Comparison of ENCODE assay signal across 20 cellular contexts in genomic region chr4:119731778-119732177, GRCh38.
DNase-seq lines count a peak whose midpoint lies in the region; ATAC-seq and TF ChIP-seq lines count a peak whose summit lies in the region.
"Had no signal": no experiment of that assay in that cellular context is flagged by ENCODE, and none has a peak within 500 bp of the region (broad histone marks: within the 10 kb centered on the region; RNA-seq: fewer than 3 reads in every experiment).

No MANE protein-coding gene starts in this region.

- H3K27me3 ChIP-seq in Panc1 (ENCODE audit: control insufficient read depth, insufficient read depth, low read length) = no peaks in the 10 kb centered on the region
- no peaks in the 10 kb centered on the region for H3K27me3 ChIP-seq in endodermal cell (ENCODE audit: control insufficient read depth, insufficient read depth, low read length, poor library complexity, severe bottlenecking)
- H3K27me3 ChIP-seq in thoracic aorta (replicated peaks; ENCODE audit: insufficient read depth) = no peaks in the 10 kb centered on the region
- no peaks in the 10 kb centered on the region for H3K27me3 ChIP-seq in ovary
- H3K27me3 ChIP-seq: Peyer's patch had no signal

- no peak overlapping the region for H3K4me3 Mint-ChIP-seq in endodermal cell
- H3K4me3 Mint-ChIP-seq in mesothelial cell of epicardium = no peak overlapping the region
- H3K4me3 Mint-ChIP-seq: CD4-positive, CD25-positive, alpha-beta regulatory T cell; IgD-negative memory B cell had no signal

- H3K4me3 ChIP-seq in Panc1 (ENCODE audit: low read depth in 2 of 2, low read length in 2 of 2) (no peak overlapping the region), endodermal cell (ENCODE audit: low read length) (no peak overlapping the region), thoracic aorta (no peak overlapping the region), ovary (no peak overlapping the region)
- H3K4me3 ChIP-seq: A549, HAP-1, Peyer's patch had no signal

- H3K27ac Mint-ChIP-seq in endodermal cell = peak overlapping the region; percentile 15
- peak overlapping the region; percentile 23 for H3K27ac Mint-ChIP-seq in mesothelial cell of epicardium
- H3K27ac Mint-ChIP-seq: CD4-positive, CD25-positive, alpha-beta regulatory T cell; IgD-negative memory B cell had no signal

- no peak overlapping the region for H3K9ac ChIP-seq in endodermal cell (ENCODE audit: extremely low read depth, low read length, poor library complexity, severe bottlenecking)

- H3K27ac ChIP-seq in Panc1 (ENCODE audit: low read length) = peak overlapping the region; percentile 98
- H3K27ac ChIP-seq in endodermal cell (ENCODE audit: low read depth, low read length) = no peak overlapping the region
- peak overlapping the region; percentile 43 to 93 for H3K27ac ChIP-seq in thoracic aorta
- no peak overlapping the region for H3K27ac ChIP-seq in ovary
- H3K27ac ChIP-seq: A549, Peyer's patch had no signal

- peaks cover 11% of the 10 kb centered on the region for H3K9me3 Mint-ChIP-seq in endodermal cell
- H3K9me3 Mint-ChIP-seq in mesothelial cell of epicardium = peaks cover 16% of the 10 kb centered on the region
- H3K9me3 Mint-ChIP-seq: IgD-negative memory B cell had no signal

- TF ChIP-seq EP300 in ovary (IDR thresholded peaks at IDR 0.05) = no peak

- in situ Hi-C loops in Panc1 (cut with HindIII; ENCODE audit: low pct_unique_long_range_greater_than_20kb, low sequenced_read_pairs) = no loop called here

- H3K36me3 ChIP-seq in Panc1 (ENCODE audit: control insufficient read depth, insufficient read depth, low read length) (no peaks in the 10 kb centered on the region), endodermal cell (ENCODE audit: control insufficient read depth, insufficient read depth, low read length) (no peaks in the 10 kb centered on the region), thoracic aorta (no peaks in the 10 kb centered on the region), ovary (no peaks in the 10 kb centered on the region)
- H3K36me3 ChIP-seq: HAP-1, Peyer's patch had no signal

- H3K36me3 Mint-ChIP-seq in endodermal cell (ENCODE audit: low read depth) (peaks cover 3% of the 10 kb centered on the region), mesothelial cell of epicardium (peaks cover 3% of the 10 kb centered on the region)
- H3K36me3 Mint-ChIP-seq: CD4-positive, CD25-positive, alpha-beta regulatory T cell; IgD-negative memory B cell had no signal

- CTCF ChIA-PET in Panc1 (lab: Charles Lee) = no interaction called here

- H3K27me3 Mint-ChIP-seq in endodermal cell (ENCODE audit: insufficient read depth) = no peaks in the 10 kb centered on the region
- no peaks in the 10 kb centered on the region for H3K27me3 Mint-ChIP-seq in mesothelial cell of epicardium (ENCODE audit: low read depth)
- H3K27me3 Mint-ChIP-seq: IgD-negative memory B cell had no signal

- intact Hi-C loops in Panc1 (cut with micrococcal nuclease; ENCODE audit: unreplicated experiment) = loop anchor here (2.0 kb wide), 1 partner anchor 103 kb away; the partner anchor contains the start of gene PDE5A
- intact Hi-C loops in ovary (cut with DNase I) = no loop called here

- no peak for ATAC-seq in Panc1
- ATAC-seq in thoracic aorta (ENCODE audit: insufficient number of reproducible peaks, low FRiP score, low read depth) = no peak
- ATAC-seq in GM19035 (IDR thresholded peaks at IDR 0.05; ENCODE audit: unreplicated experiment) = no peak
- ATAC-seq: A549 had no signal

- BruUV-seq in Panc1 (replicated peaks; lab: Mats Ljungman, UMichigan) = no TSS peak

- TF ChIP-seq POLR2A in ovary (IDR thresholded peaks at IDR 0.05) = no peak

- POLR2A ChIA-PET in Panc1 (lab: Charles Lee) = no interaction called here

- WGBS in endodermal cell (ENCODE audit: insufficient coverage in 1 of 2, insufficient read length in 1 of 2), 2 experiments = 89 to 95% methylated on average over 2 to 5 of the region's 5 CpGs
- 71 to 79% (median 77%) methylated on average over 5 of the region's 5 CpGs for WGBS in ovary, 3 donors

- H3K4me1 Mint-ChIP-seq in endodermal cell (peaks cover 11% of the 10 kb centered on the region), mesothelial cell of epicardium (peaks cover 58% of the 10 kb centered on the region)
- H3K4me1 Mint-ChIP-seq: CD4-positive, CD25-positive, alpha-beta regulatory T cell had no signal

- H3K4me1 ChIP-seq in Panc1 (ENCODE audit: control insufficient read depth, insufficient read depth, low read length) (peaks cover 32% of the 10 kb centered on the region), endodermal cell (ENCODE audit: control insufficient read depth, insufficient read depth, low read length) (peaks cover 11% of the 10 kb centered on the region), thoracic aorta (ENCODE audit: control insufficient read depth in 1 of 2, low read depth in 2 of 2) (peaks cover 32 to 91% of the 10 kb centered on the region in 2 donors), ovary (ENCODE audit: insufficient read depth) (peaks cover 6% of the 10 kb centered on the region)
- H3K4me1 ChIP-seq: HAP-1 had no signal

- TF ChIP-seq CTCF in Panc1 (IDR thresholded peaks at IDR 0.05) = no peak
- TF ChIP-seq CTCF in endodermal cell (conservative IDR thresholded peaks at IDR 0.05) = no peak
- TF ChIP-seq CTCF in mesothelial cell of epicardium (IDR thresholded peaks at IDR 0.05; ENCODE audit: unreplicated experiment) = no peak
- no peak for TF ChIP-seq CTCF in thoracic aorta (IDR thresholded peaks at IDR 0.05)
- TF ChIP-seq CTCF in ovary (IDR thresholded peaks at IDR 0.05) = no peak

- DNase-seq in Panc1 (ENCODE audit: low read depth, low spot score) (no peak), endodermal cell (no peak), mesothelial cell of epicardium (ENCODE audit: low spot score in 2 of 2, unreplicated experiment in 2 of 2) (no peak), thoracic aorta (ENCODE audit: low spot score) (no peak), retina (no peak), ovary (no peak)
- DNase-seq in activated CD8-positive, alpha-beta memory T cell treated with anti-CD3 and anti-CD28 coated beads, Interleukin-2, amount 50 U/mL, for 48 hours = no peak
- DNase-seq: AML-193; CD4-positive, CD25-positive, alpha-beta regulatory T cell; Kasumi-1; NCI-H1105; NCI-H1694; NCI-H2227 treated with DMSO at 0.1 percent for 48 hours; NCI-H524; Peyer's patch; SHP77 had no signal

- H3K9me3 ChIP-seq in Panc1 (ENCODE audit: control insufficient read depth, insufficient read depth, low read depth, low read length) = peaks cover 15% of the 10 kb centered on the region; the same call in 1 of the 2 replicates
- H3K9me3 ChIP-seq in endodermal cell (ENCODE audit: control insufficient read depth, low read length) = peaks cover 9% of the 10 kb centered on the region
- H3K9me3 ChIP-seq in thoracic aorta = no peaks in the 10 kb centered on the region
- no peaks in the 10 kb centered on the region for H3K9me3 ChIP-seq in ovary
- H3K9me3 ChIP-seq: A549, HAP-1, Peyer's patch had no signal

Comparison
In these comparisons a context has a peak if more than half of its experiments do, and no peak if none do; other contexts are left out.
1. H3K27ac ChIP-seq: peak in Panc1 (single experiment) and thoracic aorta (2 of 2); none in endodermal cell (single experiment) and ovary (0 of 2).